Comparison of ENCODE assay signal across 14 cellular contexts in genomic region chr17:29256735-29257466, GRCh38. TPM values are rescaled to one million over a fixed set of nuclear protein-coding genes. Genes with fewer than 3 reads are reported as not detected.
DNase-seq lines count a peak whose midpoint lies in the region; ATAC-seq, FAIRE-seq and TF ChIP-seq lines count a peak whose summit lies in the region.
"Had no signal": no experiment of that assay in that cellular context is flagged by ENCODE, and none has a peak within 500 bp of the region (broad histone marks: within the 10 kb centered on the region; RNA-seq: fewer than 3 reads in every experiment).

No MANE protein-coding gene starts in this region.

- peak overlapping the region; percentile 43 for H3K27ac ChIP-seq in vagina
- H3K27ac ChIP-seq: BLaER1 had no signal

- ATAC-seq in memory B cell (ENCODE audit: low read depth) (no peak), HG03432 (IDR thresholded peaks at IDR 0.05; ENCODE audit: unreplicated experiment) (no peak)

- peak; percentile 60 for FAIRE-seq in bronchial epithelial cell (lab: Jason Lieb, UNC)

- TF ChIP-seq CTCF in bronchial epithelial cell (IDR thresholded peaks at IDR 0.05; ENCODE audit: insufficient read depth, low read length, severe bottlenecking) (no peak), vagina (IDR thresholded peaks at IDR 0.05) (no peak)

- H3K4me1 Mint-ChIP-seq in activated naive CD4-positive, alpha-beta T cell treated with anti-CD3 and anti-CD28 coated beads, Interleukin-2, amount 50 U/mL, for 24 hours, result peaks cover 28% of the 10 kb centered on the region
- H3K4me1 Mint-ChIP-seq in memory B cell, result peaks cover 10% of the 10 kb centered on the region

- H3K27ac Mint-ChIP-seq in activated naive CD4-positive, alpha-beta T cell treated with anti-CD3 and anti-CD28 coated beads, Interleukin-2, amount 50 U/mL, for 24 hours, result peak overlapping the region; percentile 78
- peak overlapping the region; percentile 11 for H3K27ac Mint-ChIP-seq in memory B cell

- TF ChIP-seq POLR2A in vagina (IDR thresholded peaks at IDR 0.05), result no peak

- intact Hi-C loops in vagina (cut with DNase I), result no loop called here
- intact Hi-C loops in posterior vena cava (cut with DNase I), result no loop called here

- H3K36me3 Mint-ChIP-seq in activated naive CD4-positive, alpha-beta T cell treated with anti-CD3 and anti-CD28 coated beads, Interleukin-2, amount 50 U/mL, for 24 hours, result peaks cover 7% of the 10 kb centered on the region
- peaks cover 17% of the 10 kb centered on the region for H3K36me3 Mint-ChIP-seq in memory B cell

- DNase-seq in activated naive CD4-positive, alpha-beta T cell treated with Interleukin-2 at 50 U/mL for 16 hours, result no peak
- DNase-seq in bronchial epithelial cell (ENCODE audit: low read depth), result no peak
- no peak for DNase-seq in memory B cell (ENCODE audit: low spot score in 2 of 2)
- DNase-seq in vagina (ENCODE audit: extremely low spot score in 2 of 2), result no peak
- no peak for DNase-seq in NCI-H1436 (lab: John Stamatoyannopoulos, UW)
- DNase-seq in posterior vena cava (ENCODE audit: low spot score), result no peak
- DNase-seq: NCI-H524; stimulated activated CD4-positive, alpha-beta T cell treated with anti-CD3 and anti-CD28 coated beads, Interleukin-4, amount 100 ng/mL, for 4 hours had no signal

- H3K9me3 Mint-ChIP-seq in activated naive CD4-positive, alpha-beta T cell treated with anti-CD3 and anti-CD28 coated beads, Interleukin-2, amount 50 U/mL, for 24 hours, result no peaks in the 10 kb centered on the region
- H3K9me3 Mint-ChIP-seq in memory B cell, result no peaks in the 10 kb centered on the region

- H3K4me3 ChIP-seq in bronchial epithelial cell (ENCODE audit: low read depth, low read length) (no peak overlapping the region), vagina (peak overlapping the region in 1 of 2 donors; percentile 7)
- H3K4me3 ChIP-seq: BLaER1, SK-N-MC, tibial nerve had no signal

- no peak overlapping the region for H3K4me3 Mint-ChIP-seq in activated naive CD4-positive, alpha-beta T cell treated with anti-CD3 and anti-CD28 coated beads, Interleukin-2, amount 50 U/mL, for 24 hours
- no peak overlapping the region for H3K4me3 Mint-ChIP-seq in memory B cell

- H3K4me1 ChIP-seq in vagina, result peaks cover 48% of the 10 kb centered on the region

- no peaks in the 10 kb centered on the region for H3K9me3 ChIP-seq in vagina
- H3K9me3 ChIP-seq: BLaER1, tibial nerve had no signal

- H3K27me3 ChIP-seq in bronchial epithelial cell (ENCODE audit: control insufficient read depth, insufficient read depth, low read length) (no peaks in the 10 kb centered on the region), vagina (no peaks in the 10 kb centered on the region)
- H3K27me3 ChIP-seq: BLaER1, tibial nerve had no signal

- no peaks in the 10 kb centered on the region for H3K27me3 Mint-ChIP-seq in activated naive CD4-positive, alpha-beta T cell treated with anti-CD3 and anti-CD28 coated beads, Interleukin-2, amount 50 U/mL, for 24 hours
- H3K27me3 Mint-ChIP-seq in memory B cell, result no peaks in the 10 kb centered on the region

- H3K36me3 ChIP-seq in bronchial epithelial cell (ENCODE audit: control insufficient read depth, insufficient read depth, low read length), result peaks cover 3% of the 10 kb centered on the region
- peaks cover 0 to 2% of the 10 kb centered on the region in 2 donors for H3K36me3 ChIP-seq in vagina

RNA-seq across cellular contexts. Expression of gene CRYBA1, which starts 10.2 kb away (rescaled TPM):
- total RNA-seq in bronchial epithelial cell, result not detected in 2 replicates
- total RNA-seq in vagina, result not detected
- not detected for total RNA-seq in posterior vena cava
- total RNA-seq: activated CD8-positive, alpha-beta memory T cell treated with anti-CD3 and anti-CD28 coated beads for 36 hours; tibial nerve had no signal

RNA-seq across cellular contexts. Expression of gene NUFIP2, which starts 37.0 kb away (rescaled TPM):
- 26.9 and 32.8 TPM in 2 replicates for total RNA-seq in bronchial epithelial cell
- 29.7 TPM for total RNA-seq in vagina
- total RNA-seq in posterior vena cava, result 10 to 100 TPM; 39.6 to 46.9 TPM
